ENCODE assay signal across 8 cellular contexts in the genomic region with DNA sequence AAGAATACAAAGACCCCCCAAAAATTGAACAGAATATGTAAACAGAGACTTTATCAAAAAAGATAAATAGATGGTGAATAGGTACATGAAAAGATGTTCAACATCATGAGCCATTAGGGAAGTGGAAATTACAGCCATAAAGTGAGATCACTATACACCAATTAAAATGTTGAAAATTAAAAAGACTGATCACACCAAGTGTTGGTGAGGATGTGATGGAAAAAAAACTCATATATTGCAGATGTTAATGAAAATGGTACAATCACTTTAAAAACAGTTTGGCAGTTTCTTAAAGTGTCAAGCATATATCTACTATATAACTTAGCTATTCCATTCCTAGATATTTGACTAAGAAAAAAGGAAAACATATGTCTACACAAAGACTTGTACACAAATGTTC.
"Had no signal": no experiment of that assay in that cellular context is flagged by ENCODE, and none has a peak within 500 bp of the region (broad histone marks: within the 10 kb centered on the region; RNA-seq: fewer than 3 reads in every experiment).

No MANE protein-coding gene starts in this region.

- H3K4me3 ChIP-seq: GM12878 had no signal

- DNase-seq: GDM1, GF-D8 had no signal

- FAIRE-seq: G401.6, GM12878, GM12891, GM12892, GM18507, GM19239 had no signal

- ATAC-seq: GM12878 had no signal
